Comparison of ENCODE assay signal across 8 cellular contexts in the genomic region with DNA sequence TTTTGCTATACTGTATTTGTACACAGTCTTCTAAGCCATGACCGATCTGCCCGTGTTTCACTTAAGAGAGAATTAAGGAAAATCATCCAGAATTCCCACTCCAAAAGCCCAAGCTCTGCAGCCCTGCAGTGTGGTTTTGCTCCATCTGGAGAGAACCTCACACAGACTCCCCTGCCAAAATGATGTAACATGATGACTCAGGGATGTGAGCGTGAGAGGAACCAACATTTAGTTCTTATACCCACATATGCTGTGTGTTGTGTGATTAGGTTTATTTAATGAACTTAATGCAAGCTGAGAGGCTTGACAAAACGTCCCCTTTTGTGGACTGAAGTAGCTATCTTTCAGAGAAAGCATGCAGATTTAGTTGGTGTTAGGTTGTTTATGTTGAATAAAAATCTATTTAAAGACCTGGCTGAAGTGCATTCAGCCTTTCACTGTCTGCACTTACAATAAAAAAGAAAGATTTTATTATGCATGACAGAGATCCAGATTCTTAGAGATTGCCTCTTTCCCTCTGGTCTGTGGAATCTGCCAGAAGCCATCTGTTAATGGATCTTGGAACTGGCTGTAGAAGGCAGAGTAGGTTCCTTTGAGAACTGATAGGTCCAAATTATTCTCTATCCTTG. TPM values are rescaled to one million over a fixed set of nuclear protein-coding genes. Genes with fewer than 3 reads are reported as not detected.
A peak's percentile ranks its signal among the peaks of the same experiment; 100 is the strongest.
DNase-seq lines count a peak whose midpoint lies in the region; ATAC-seq, FAIRE-seq and TF ChIP-seq lines count a peak whose summit lies in the region.

No MANE protein-coding gene starts in this region.

- TF ChIP-seq POLR2A in A549 (IDR thresholded peaks at IDR 0.05; ENCODE audit: low read length) = no peak

- H3K4me1 Mint-ChIP-seq in HFFc6 (ENCODE audit: low read depth) = peaks cover 63% of the 10 kb centered on the region

- peaks cover 6% of the 10 kb centered on the region; the same call in 1 of the 2 replicates for H3K36me3 Mint-ChIP-seq in HFFc6 (ENCODE audit: low read depth)

- TF ChIP-seq EP300 in A549 (IDR thresholded peaks at IDR 0.05) = no peak

- no peak overlapping the region for H3K4me3 ChIP-seq in A549

- no peaks in the 10 kb centered on the region for H3K9me3 Mint-ChIP-seq in HFFc6

- ATAC-seq in A549 (peak; percentile 83 to 89), esophagus mucosa (peak; percentile 67), omental fat pad (ENCODE audit: low FRiP score) (peak; percentile 72)

- H3K27me3 Mint-ChIP-seq in HFFc6 (ENCODE audit: insufficient read depth) = no peaks in the 10 kb centered on the region

- peaks cover 31% of the 10 kb centered on the region for H3K4me1 ChIP-seq in A549

- CTCF ChIA-PET in A549 (lab: Yijun Ruan, JAX) = interaction anchor here (0.6 to 1.8 kb wide), 3 partner anchors 10 to 719 kb away, joined by 3 to 4 read pairs (median 3); no protein-coding TSS in a partner anchor
- CTCF ChIA-PET in RWPE1 (lab: Yijun Ruan, JAX) = interaction anchor here (0.6 kb wide), 1 partner anchor 454 kb away, joined by 3 read pairs; no protein-coding TSS in a partner anchor

- 20% methylated on average over 4 of the region's 4 CpGs for WGBS in A549 (ENCODE audit: missing lambda C conversion rate)

- TF ChIP-seq CTCF in A549 (IDR thresholded peaks at IDR 0.05) (no peak), HFFc6 (IDR thresholded peaks at IDR 0.05) (no peak), RWPE1 (conservative IDR thresholded peaks at IDR 0.05; ENCODE audit: low read depth) (no peak), omental fat pad (IDR thresholded peaks at IDR 0.05) (no peak)

- FAIRE-seq in A549 (lab: Jason Lieb, UNC) = no peak

- no peak for TF ChIP-seq RAD21 in A549 (conservative IDR thresholded peaks at IDR 0.05 in 1 of 2, IDR thresholded peaks at IDR 0.05 in 1 of 2)

- H3K9me3 ChIP-seq in A549 = no peaks in the 10 kb centered on the region

- H3K4me2 ChIP-seq in A549 = peak overlapping the region; percentile 58

- peak overlapping the region; percentile 54 for H3K4me3 Mint-ChIP-seq in HFFc6

- peak overlapping the region; percentile 58 to 82 for H3K27ac ChIP-seq in A549
- peak overlapping the region; percentile 83 for H3K27ac ChIP-seq in RWPE1

- peak overlapping the region; percentile 87 for H3K27ac Mint-ChIP-seq in HFFc6

- peak; percentile 43 to 55 for DNase-seq in A549 (ENCODE audit: low read depth in 1 of 2, low spot score in 1 of 2)
- peak; percentile 89 for DNase-seq in HFFc6
- peak; percentile 89 for DNase-seq in RWPE1 (ENCODE audit: low spot score)
- DNase-seq in omental fat pad (ENCODE audit: low spot score) = no peak
- DNase-seq in T-helper 1 cell = no peak
- DNase-seq in activated CD8-positive, alpha-beta memory T cell treated with anti-CD3 and anti-CD28 coated beads, Interleukin-2, amount 50 U/mL, for 48 hours = no peak
- no peak for DNase-seq in NCI-H510A treated with DMSO at 0.1 percent for 48 hours (lab: John Stamatoyannopoulos, UW)

- POLR2A ChIA-PET in A549 (lab: Yijun Ruan, JAX) (no interaction called here), RWPE1 (lab: Yijun Ruan, JAX; ENCODE audit: low non-redundant PET) (no interaction called here)

TF ChIP-seq in A549, 52 proteins besides CTCF, POLR2A, EP300 and RAD21:
- TF ChIP-seq MAFK (IDR thresholded peaks at IDR 0.05; ENCODE audit: partially characterized antibody) (peak; percentile 74), CBX8 (IDR thresholded peaks at IDR 0.05) (no peak), FOSL2 (IDR thresholded peaks at IDR 0.05) (no peak), FOSL2 (CRISPR knock-in tag; IDR thresholded peaks at IDR 0.05) (peak; percentile 55; the same call in 1 of the 2 replicates), CEBPB (IDR thresholded peaks at IDR 0.05) (peak in 1 of 2 experiments; percentile 26; a peak in 1 of 4 replicates)

RNA-seq across cellular contexts. Expression of a gene that starts 6.3 kb away (rescaled TPM):
- polyA plus RNA-seq in A549 (2011; rRNA removed) = 27.6 and 31.3 TPM in 2 replicates
- polyA plus RNA-seq in A549 (2012; cell fraction: cytosol; rRNA removed) = 7.4 and 7.6 TPM in 2 replicates
- 4.0 and 7.3 TPM in 2 replicates for polyA plus RNA-seq in A549 (2012; cell fraction: nucleus; rRNA removed)
- polyA plus RNA-seq in A549 (2017; fragmentation: RNase III; extraction: RNeasy Plus Mini Kit Qiagen cat#74134 plus additional on column Dnase treatment) = 23.2 to 23.9 TPM (median 23.4 TPM) in 3 replicates
- 8.7 and 9.3 TPM in 2 replicates for polyA minus RNA-seq in A549 (2011; rRNA and poly(A)+ RNA removed)
- total RNA-seq in HFFc6 (2021; fragmentation: NEBNext Ultra II Directional; extraction: Animal tissue kit (Norgen Biotek cat#: 25700)) = 10 to 100 TPM; 34.1 to 38.0 (median 36.4) TPM
- 29.4 TPM for total RNA-seq in esophagus mucosa
- 10 to 100 TPM; 32.4 to 74.7 (median 41.3) TPM for total RNA-seq in omental fat pad

Comparison
In these comparisons a context has a peak if more than half of its experiments do, and no peak if none do; other contexts are left out.
1. DNase-seq: peak in A549 (2 of 2), HFFc6 (single experiment) and RWPE1 (single experiment); none in omental fat pad (single experiment), T-helper 1 cell (0 of 5), activated CD8-positive, alpha-beta memory T cell treated with anti-CD3 and anti-CD28 coated beads, Interleukin-2, amount 50 U/mL, for 48 hours (single experiment) and NCI-H510A treated with DMSO at 0.1 percent for 48 hours (single experiment).
2. Peak in every context shown above with its lines, with median percentiles within 50 percentile points of each other: ATAC-seq.